Comparison of ENCODE assay signal across 8 cellular contexts in the genomic region with DNA sequence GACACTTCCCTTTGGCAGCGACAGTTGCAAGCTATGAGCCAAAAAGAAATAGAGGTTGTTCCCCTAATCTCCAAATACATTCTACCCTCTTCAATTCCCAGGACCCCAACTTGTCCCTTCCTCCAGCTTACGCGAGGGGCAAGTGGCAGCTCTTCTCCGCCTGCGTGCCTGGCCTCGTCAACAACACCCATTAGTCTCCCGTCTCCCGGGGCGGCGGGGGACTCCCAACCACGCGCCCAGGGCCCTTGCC.
DNase-seq lines count a peak whose midpoint lies in the region; ATAC-seq and TF ChIP-seq lines count a peak whose summit lies in the region.

No MANE protein-coding gene starts in this region.

- peaks cover 2% of the 10 kb centered on the region for H3K27me3 Mint-ChIP-seq in activated naive CD8-positive, alpha-beta T cell treated with anti-CD3 and anti-CD28 coated beads, Interleukin-2, amount 50 U/mL, for 24 hours

- no peak for TF ChIP-seq POLR2A in erythroblast (IDR thresholded peaks at IDR 0.05; ENCODE audit: low read length)

- no peak for ATAC-seq in activated naive CD8-positive, alpha-beta T cell treated with anti-CD3 and anti-CD28 coated beads, Interleukin-2, amount 50 U/mL, for 24 hours

- H3K4me3 ChIP-seq in stomach smooth muscle (ENCODE audit: low read length in 2 of 2) = peak overlapping the region; percentile 64 to 71

- no peaks in the 10 kb centered on the region for H3K9me3 Mint-ChIP-seq in activated naive CD8-positive, alpha-beta T cell treated with anti-CD3 and anti-CD28 coated beads, Interleukin-2, amount 50 U/mL, for 24 hours

- no peaks in the 10 kb centered on the region for H3K36me3 ChIP-seq in stomach smooth muscle (ENCODE audit: control insufficient read depth in 2 of 2, insufficient read depth in 2 of 2, low read length in 2 of 2)

- H3K27me3 ChIP-seq in stomach smooth muscle (ENCODE audit: control insufficient read depth in 1 of 2, insufficient read depth in 2 of 2, low read length in 2 of 2) = no peaks in the 10 kb centered on the region

- peak overlapping the region; percentile 37 to 69 for H3K9ac ChIP-seq in stomach smooth muscle (ENCODE audit: low read length in 2 of 2)

- H3K4me3 Mint-ChIP-seq in activated naive CD8-positive, alpha-beta T cell treated with anti-CD3 and anti-CD28 coated beads, Interleukin-2, amount 50 U/mL, for 24 hours = peak overlapping the region; percentile 62

- H3K9me3 ChIP-seq in stomach smooth muscle (ENCODE audit: control insufficient read depth in 2 of 2, low read length in 2 of 2) = no peaks in the 10 kb centered on the region

- H3K27ac Mint-ChIP-seq in activated naive CD8-positive, alpha-beta T cell treated with anti-CD3 and anti-CD28 coated beads, Interleukin-2, amount 50 U/mL, for 24 hours = peak overlapping the region; percentile 72

- H3K36me3 Mint-ChIP-seq in activated naive CD8-positive, alpha-beta T cell treated with anti-CD3 and anti-CD28 coated beads, Interleukin-2, amount 50 U/mL, for 24 hours (ENCODE audit: low read depth) = peaks cover 22% of the 10 kb centered on the region

- H3K27ac ChIP-seq in stomach smooth muscle (ENCODE audit: low read length) = peak overlapping the region; percentile 75

- peaks cover 2% of the 10 kb centered on the region for H3K4me1 ChIP-seq in stomach smooth muscle (ENCODE audit: control insufficient read depth, insufficient read depth, low read length)

- DNase-seq in NOMO-1 treated with dmso at 0.1 percent for 144 hours (lab: John Stamatoyannopoulos, UW; ENCODE audit: unreplicated experiment) (peak; percentile 44), NOMO-1 treated with DMSO at 0.1 percent for 48 hours (lab: John Stamatoyannopoulos, UW; ENCODE audit: unreplicated experiment) (no peak), islet precursor cell (peak; percentile 80), erythroblast (lab: John Stamatoyannopoulos, UW) (no peak), HPDE6-E6E7 (ENCODE audit: extremely low spot score) (no peak)
- DNase-seq in activated naive CD8-positive, alpha-beta T cell treated with anti-CD3 and anti-CD28 coated beads, Interleukin-2, amount 50 U/mL, for 24 hours = no peak
- DNase-seq in activated effector memory CD4-positive, alpha-beta T cell treated with Interleukin-2 at 50 U/mL for 16 hours = no peak

- H3K4me1 Mint-ChIP-seq in activated naive CD8-positive, alpha-beta T cell treated with anti-CD3 and anti-CD28 coated beads, Interleukin-2, amount 50 U/mL, for 24 hours = peaks cover 39% of the 10 kb centered on the region

Comparison
In these comparisons a context has a peak if more than half of its experiments do, and no peak if none do; other contexts are left out.
1. DNase-seq: peak in NOMO-1 treated with dmso at 0.1 percent for 144 hours (single experiment) and islet precursor cell (single experiment); none in NOMO-1 treated with DMSO at 0.1 percent for 48 hours (single experiment), activated naive CD8-positive, alpha-beta T cell treated with anti-CD3 and anti-CD28 coated beads, Interleukin-2, amount 50 U/mL, for 24 hours (single experiment), erythroblast (0 of 2), activated effector memory CD4-positive, alpha-beta T cell treated with Interleukin-2 at 50 U/mL for 16 hours (single experiment) and HPDE6-E6E7 (single experiment).